ENCODE assay signal across 12 cellular contexts in the genomic region with DNA sequence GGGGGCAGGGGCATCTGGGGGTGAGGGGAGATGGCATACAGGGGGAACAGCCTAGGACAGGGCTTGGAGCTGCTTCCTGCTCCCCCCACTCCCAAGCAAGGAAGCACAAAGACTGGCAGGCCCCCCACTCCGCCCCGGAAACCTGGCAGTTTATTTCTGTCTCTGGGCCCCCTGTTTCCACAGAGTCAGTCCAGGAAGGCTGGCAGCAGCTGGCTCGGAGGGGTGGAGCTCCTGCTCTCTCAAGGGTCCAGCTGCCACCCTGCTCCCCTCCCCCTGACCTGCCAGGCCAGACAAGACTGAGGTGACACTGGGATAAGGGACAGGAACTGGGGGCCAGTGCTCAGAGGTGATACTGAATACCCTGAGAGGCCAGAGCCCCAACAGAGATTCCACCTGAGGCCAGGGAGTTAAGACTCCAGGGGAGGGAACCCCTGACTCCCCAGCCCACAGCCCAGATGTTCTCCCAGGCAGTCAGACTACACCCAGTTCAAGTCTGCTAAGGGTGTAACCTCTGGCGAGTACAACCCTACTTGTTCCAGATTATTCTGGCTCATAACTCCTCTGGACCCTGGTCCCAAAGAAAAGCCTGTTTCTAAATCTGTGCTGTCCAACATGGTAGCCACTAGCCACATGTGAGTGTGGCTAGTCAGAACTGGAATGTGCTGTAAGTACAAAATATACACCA. TPM values are rescaled to one million over a fixed set of nuclear protein-coding genes. Genes with fewer than 3 reads are reported as not detected.
DNase-seq lines count a peak whose midpoint lies in the region; ATAC-seq, FAIRE-seq and TF ChIP-seq lines count a peak whose summit lies in the region.
"Had no signal": no experiment of that assay in that cellular context is flagged by ENCODE, and none has a peak within 500 bp of the region (broad histone marks: within the 10 kb centered on the region; RNA-seq: fewer than 3 reads in every experiment).

No MANE protein-coding gene starts in this region.

- TF ChIP-seq POLR2A in breast epithelium (IDR thresholded peaks at IDR 0.05) (no peak), suprapubic skin (IDR thresholded peaks at IDR 0.05) (no peak), Peyer's patch (IDR thresholded peaks at IDR 0.05) (no peak)

- TF ChIP-seq CTCF in breast epithelium (IDR thresholded peaks at IDR 0.05) (no peak), lower lobe of right lung (IDR thresholded peaks at IDR 0.05) (no peak), suprapubic skin (IDR thresholded peaks at IDR 0.05) (no peak), Peyer's patch (IDR thresholded peaks at IDR 0.05) (no peak)

- TF ChIP-seq EP300 in suprapubic skin (IDR thresholded peaks at IDR 0.05): no peak

- DNase-seq in NCI-H2171 (lab: John Stamatoyannopoulos, UW) (peak; percentile 32), breast epithelium (ENCODE audit: low spot score in 2 of 2) (no peak), lower lobe of right lung (no peak), suprapubic skin (ENCODE audit: low spot score in 2 of 2) (peak in 1 of 2 donors; percentile 73), Peyer's patch (no peak), SKM-1 treated with dmso at 0.1 percent for 144 hours (lab: John Stamatoyannopoulos, UW; ENCODE audit: unreplicated experiment) (no peak), NCI-H2029 (lab: John Stamatoyannopoulos, UW) (no peak), HTR-8/SVneo (ENCODE audit: insufficient read length, low spot score) (no peak)
- DNase-seq: Caco-2, NCI-H1436 had no signal

- WGBS in suprapubic skin: 15% methylated on average over 1 of the region's 4 CpGs

- intact Hi-C loops in breast epithelium (cut with DNase I; ENCODE audit: low total_unique reads): no loop called here
- intact Hi-C loops in lower lobe of right lung (cut with DNase I): no loop called here

- H3K27me3 ChIP-seq in breast epithelium (no peaks in the 10 kb centered on the region), lower lobe of right lung (ENCODE audit: low read depth) (no peaks in the 10 kb centered on the region), suprapubic skin (no peaks in the 10 kb centered on the region), Peyer's patch (no peaks in the 10 kb centered on the region)

- H3K9me3 ChIP-seq in breast epithelium (no peaks in the 10 kb centered on the region), lower lobe of right lung (no peaks in the 10 kb centered on the region), suprapubic skin (no peaks in the 10 kb centered on the region), Peyer's patch (no peaks in the 10 kb centered on the region)
- H3K9me3 ChIP-seq: Caco-2 had no signal

- H3K27ac ChIP-seq in breast epithelium (peak overlapping the region; percentile 92 to 93), lower lobe of right lung (peak overlapping the region; percentile 87), suprapubic skin (peak overlapping the region; percentile 67), Peyer's patch (peak overlapping the region in 2 of 4 donors; percentile 8 to 92)
- H3K27ac ChIP-seq: HL-60 had no signal

- peaks cover 27 to 29% of the 10 kb centered on the region in 2 donors for H3K4me1 ChIP-seq in breast epithelium
- peaks cover 66% of the 10 kb centered on the region for H3K4me1 ChIP-seq in lower lobe of right lung
- peaks cover 70% of the 10 kb centered on the region for H3K4me1 ChIP-seq in suprapubic skin
- H3K4me1 ChIP-seq in Peyer's patch: peaks cover 0 to 48% (median 11%) of the 10 kb centered on the region in 4 donors

- no peak for ATAC-seq in lower lobe of right lung
- ATAC-seq: GM12878 had no signal

- H3K36me3 ChIP-seq in breast epithelium: no peaks in the 10 kb centered on the region
- no peaks in the 10 kb centered on the region for H3K36me3 ChIP-seq in lower lobe of right lung
- H3K36me3 ChIP-seq in suprapubic skin: no peaks in the 10 kb centered on the region
- no peaks in the 10 kb centered on the region for H3K36me3 ChIP-seq in Peyer's patch

- H3K4me3 ChIP-seq in breast epithelium: no peak overlapping the region
- no peak overlapping the region for H3K4me3 ChIP-seq in lower lobe of right lung
- no peak overlapping the region for H3K4me3 ChIP-seq in suprapubic skin
- H3K4me3 ChIP-seq in Peyer's patch: no peak overlapping the region
- H3K4me3 ChIP-seq: GM12878 had no signal

- no peak for FAIRE-seq in HTR-8/SVneo (lab: Jason Lieb, UNC)
- FAIRE-seq: GM12878 had no signal

RNA-seq across cellular contexts. Expression of a gene that starts 26.3 kb away (rescaled TPM):
- total RNA-seq in breast epithelium (10 to 100 TPM; 10.7 to 17.1 (median 15.4) TPM), lower lobe of right lung (23.7 TPM), suprapubic skin (100 to 1,000 TPM in 1 of 4 donors, 10 to 100 TPM in 3; 46.7 to 103 (median 60.1) TPM), Peyer's patch (10 to 100 TPM in 3 of 4 donors, 1 to 10 TPM in 1; 7.0 to 21.5 (median 12.0) TPM)

RNA-seq across cellular contexts. Expression of a gene that starts 57.3 kb away (rescaled TPM):
- 10 to 100 TPM; 22.1 to 46.9 (median 24.3) TPM for total RNA-seq in breast epithelium
- total RNA-seq in lower lobe of right lung: 193 TPM
- total RNA-seq in suprapubic skin: 1 to 10 TPM; 3.0 to 9.2 (median 5.9) TPM
- 10 to 100 TPM in 1 of 4 donors, 1 to 10 TPM in 3; 1.1 to 38.8 (median 4.7) TPM for total RNA-seq in Peyer's patch
- total RNA-seq: Caco-2 had no signal
